In genomic region chr6:43951063-43951755, GRCh38 we compare ENCODE assay signal across 8 cellular contexts.
DNase-seq lines count a peak whose midpoint lies in the region; ATAC-seq, FAIRE-seq and TF ChIP-seq lines count a peak whose summit lies in the region.

No MANE protein-coding gene starts in this region.

- H3K79me2 ChIP-seq in fibroblast of lung (ENCODE audit: control insufficient read depth, insufficient read depth, low read length), result no peaks in the 10 kb centered on the region

- no peaks in the 10 kb centered on the region for H3K9me3 ChIP-seq in fibroblast of lung (ENCODE audit: control insufficient read depth, insufficient read depth, low read depth, low read length)

- peaks cover 2% of the 10 kb centered on the region in 2 donors for H3K36me3 Mint-ChIP-seq in activated naive CD4-positive, alpha-beta T cell treated with anti-CD3 and anti-CD28 coated beads, Interleukin-2, amount 50 U/mL, for 72 hours

- H3K9me3 Mint-ChIP-seq in activated naive CD4-positive, alpha-beta T cell treated with anti-CD3 and anti-CD28 coated beads, Interleukin-2, amount 50 U/mL, for 72 hours, result peaks cover 0 to 9% of the 10 kb centered on the region in 2 donors

- TF ChIP-seq CTCF in fibroblast of lung (conservative IDR thresholded peaks at IDR 0.05 in 1 of 2, IDR thresholded peaks at IDR 0.05 in 1 of 2; ENCODE audit: low read depth in 1 of 2, low read length in 2 of 2) (peak; percentile 39 to 47), omental fat pad (IDR thresholded peaks at IDR 0.05) (no peak)

- H3K4me3 ChIP-seq in fibroblast of lung (replicated peaks in 1 of 4; ENCODE audit: control extremely low read depth in 1 of 4, insufficient read depth in 1 of 4, low read depth in 3 of 4, low read length in 4 of 4), result no peak overlapping the region

- DNase-seq in activated naive CD4-positive, alpha-beta T cell treated with anti-CD3 and anti-CD28 coated beads, Interleukin-2, amount 50 U/mL, for 72 hours (ENCODE audit: low spot score in 2 of 2), result no peak
- no peak for DNase-seq in activated naive CD4-positive, alpha-beta T cell (lab: John Stamatoyannopoulos, UW)
- DNase-seq in fibroblast of lung (ENCODE audit: low read depth in 2 of 2), result peak in 1 of 2 donors; percentile 61
- no peak for DNase-seq in omental fat pad (ENCODE audit: low spot score)
- no peak for DNase-seq in RCC 7860 (ENCODE audit: low spot score)
- DNase-seq in GM19240 (ENCODE audit: insufficient read length, low spot score), result no peak
- DNase-seq in OCI-M2 (lab: John Stamatoyannopoulos, UW; ENCODE audit: unreplicated experiment), result no peak

- peak; percentile 41 to 50 for ATAC-seq in activated naive CD4-positive, alpha-beta T cell treated with anti-CD3 and anti-CD28 coated beads, Interleukin-2, amount 50 U/mL, for 72 hours
- ATAC-seq in omental fat pad (ENCODE audit: low FRiP score), result peak; percentile 77

- no peaks in the 10 kb centered on the region for H3K4me1 ChIP-seq in fibroblast of lung (ENCODE audit: control insufficient read depth, extremely low read depth, insufficient read depth, low read length)

- H4K20me1 ChIP-seq in fibroblast of lung (ENCODE audit: control insufficient read depth, extremely low read depth, insufficient read depth, low read length), result no peaks in the 10 kb centered on the region

- no peak for FAIRE-seq in RCC 7860 (lab: Jason Lieb, UNC)

- H2AFZ ChIP-seq in fibroblast of lung (ENCODE audit: low read length), result no peak overlapping the region

- H3K36me3 ChIP-seq in fibroblast of lung (ENCODE audit: control insufficient read depth, insufficient read depth, low read length), result no peaks in the 10 kb centered on the region

- no peak overlapping the region for H3K9ac ChIP-seq in fibroblast of lung (ENCODE audit: insufficient read depth, low read length)

- H3K27me3 ChIP-seq in fibroblast of lung (ENCODE audit: control insufficient read depth, insufficient read depth, low read length), result no peaks in the 10 kb centered on the region

- no peak overlapping the region for H3K27ac Mint-ChIP-seq in activated naive CD4-positive, alpha-beta T cell treated with anti-CD3 and anti-CD28 coated beads, Interleukin-2, amount 50 U/mL, for 72 hours

- no peak overlapping the region for H3K4me2 ChIP-seq in fibroblast of lung (ENCODE audit: extremely low read depth, insufficient read depth, low read length)

- no peak overlapping the region for H3K27ac ChIP-seq in fibroblast of lung (ENCODE audit: insufficient read depth, low read length)

TF ChIP-seq in PFSK-1, 5 proteins besides CTCF, POLR2A, EP300 and RAD21:
- peak; percentile 58 for TF ChIP-seq FOXP2 (optimal IDR thresholded peaks at IDR 0.05; ENCODE audit: borderline replicate concordance, extremely low read depth, extremely low read length, insufficient read depth)
- TF ChIP-seq SIN3A (IDR thresholded peaks at IDR 0.05; ENCODE audit: borderline replicate concordance, insufficient read depth, low read length), result no peak

Comparison
In these comparisons a context has a peak if more than half of its experiments do, and no peak if none do; other contexts are left out.
1. CTCF ChIP-seq: peak in fibroblast of lung (2 of 2); none in omental fat pad (0 of 3).